Comparison of ENCODE assay signal across 10 cellular contexts in the genomic region with DNA sequence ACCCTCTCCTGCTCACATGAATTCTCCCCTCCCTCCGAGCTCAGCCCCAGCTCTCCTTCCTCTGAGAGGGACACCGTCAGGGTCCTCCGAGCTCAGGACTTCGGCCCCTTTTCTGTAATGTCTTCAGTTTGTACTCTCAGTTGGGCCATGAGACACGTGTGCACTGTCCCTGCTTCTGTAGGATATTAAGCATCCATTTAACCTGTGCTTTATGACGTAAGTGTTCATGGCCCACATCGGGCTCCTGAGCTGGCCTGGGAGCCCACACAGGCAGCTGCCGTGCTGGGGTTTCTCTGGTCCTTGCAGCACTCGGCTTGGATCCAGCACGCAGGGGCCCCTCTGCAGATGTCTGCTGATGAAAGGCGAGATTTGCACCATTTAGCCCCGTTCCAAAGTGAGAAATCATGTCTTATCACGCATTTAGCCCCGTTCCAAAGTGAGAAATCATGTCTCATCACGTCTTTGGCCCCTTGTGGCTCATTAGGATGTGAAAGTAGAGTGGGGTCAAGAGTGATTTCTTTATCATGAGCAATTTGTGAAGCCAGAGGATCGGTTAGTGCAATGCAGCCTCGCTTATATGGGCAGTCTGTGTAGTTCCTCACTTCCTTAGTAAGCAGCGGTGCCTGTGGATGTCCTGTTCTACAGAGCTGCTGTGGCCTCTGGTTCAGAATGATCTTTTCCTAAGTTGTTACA. TPM values are rescaled to one million over a fixed set of nuclear protein-coding genes. Genes with fewer than 3 reads are reported as not detected.
A peak's percentile ranks its signal among the peaks of the same experiment; 100 is the strongest.
DNase-seq lines count a peak whose midpoint lies in the region; ATAC-seq and TF ChIP-seq lines count a peak whose summit lies in the region.
"Had no signal": no experiment of that assay in that cellular context is flagged by ENCODE, and none has a peak within 500 bp of the region (broad histone marks: within the 10 kb centered on the region; RNA-seq: fewer than 3 reads in every experiment).

No MANE protein-coding gene starts in this region.

- peaks cover 10% of the 10 kb centered on the region for H3K4me1 ChIP-seq in vagina

- no peak overlapping the region for H3K4me3 ChIP-seq in vagina
- H3K4me3 ChIP-seq: smooth muscle cell had no signal

- DNase-seq in posterior vena cava (ENCODE audit: low spot score) (peak; percentile 77), DMS153 treated with DMSO at 0.1 percent for 48 hours (lab: John Stamatoyannopoulos, UW; ENCODE audit: unreplicated experiment) (no peak), vagina (ENCODE audit: extremely low spot score in 2 of 2) (no peak)
- no peak for DNase-seq in T-helper 2 cell treated with Interferon-gamma antibody and Interleukin-4, amounts not matched to agents 5 μg/mL and 100 μg/mL, for 36 hours (ENCODE audit: low spot score)
- DNase-seq: activated CD8-positive, alpha-beta T cell treated with anti-CD3 and anti-CD28 coated beads for 36 hours had no signal

- H3K27me3 ChIP-seq in vagina = no peaks in the 10 kb centered on the region

- no peak overlapping the region for H3K27ac ChIP-seq in vagina

- H3K36me3 Mint-ChIP-seq in T-helper 2 cell treated with Interferon-gamma antibody and Interleukin-4, amounts not matched to agents 5 μg/mL and 100 μg/mL, for 36 hours (ENCODE audit: low read depth) = peaks cover 2% of the 10 kb centered on the region

- no peak overlapping the region for H3K4me3 Mint-ChIP-seq in T-helper 2 cell treated with Interferon-gamma antibody and Interleukin-4, amounts not matched to agents 5 μg/mL and 100 μg/mL, for 36 hours
- H3K4me3 Mint-ChIP-seq: activated CD8-positive, alpha-beta T cell treated with anti-CD3 and anti-CD28 coated beads for 36 hours had no signal

- H3K27ac Mint-ChIP-seq in T-helper 2 cell treated with Interferon-gamma antibody and Interleukin-4, amounts not matched to agents 5 μg/mL and 100 μg/mL, for 36 hours = no peak overlapping the region
- H3K27ac Mint-ChIP-seq: activated CD8-positive, alpha-beta T cell treated with anti-CD3 and anti-CD28 coated beads for 36 hours had no signal

- no peaks in the 10 kb centered on the region for H3K9me3 ChIP-seq in vagina

- no peak for TF ChIP-seq POLR2A in vagina (IDR thresholded peaks at IDR 0.05)

- peak; percentile 33 for ATAC-seq in GM18517 (IDR thresholded peaks at IDR 0.05; ENCODE audit: unreplicated experiment)
- peak; percentile 22 for ATAC-seq in GM21528 (IDR thresholded peaks at IDR 0.05; ENCODE audit: low FRiP score, unreplicated experiment)
- peak; percentile 30 for ATAC-seq in HG03442 (IDR thresholded peaks at IDR 0.05; ENCODE audit: unreplicated experiment)
- ATAC-seq: activated CD8-positive, alpha-beta T cell treated with anti-CD3 and anti-CD28 coated beads for 36 hours; SK-N-SH treated with all-trans-retinoic acid at 6 μM for 48 hours had no signal

- intact Hi-C loops in posterior vena cava (cut with DNase I) = no loop called here
- intact Hi-C loops in vagina (cut with DNase I) = no loop called here

- H3K36me3 ChIP-seq in vagina = no peaks in the 10 kb centered on the region

- peaks cover 36% of the 10 kb centered on the region for H3K4me1 Mint-ChIP-seq in T-helper 2 cell treated with Interferon-gamma antibody and Interleukin-4, amounts not matched to agents 5 μg/mL and 100 μg/mL, for 36 hours (ENCODE audit: low read depth)

- no peaks in the 10 kb centered on the region for H3K9me3 Mint-ChIP-seq in T-helper 2 cell treated with Interferon-gamma antibody and Interleukin-4, amounts not matched to agents 5 μg/mL and 100 μg/mL, for 36 hours
- H3K9me3 Mint-ChIP-seq: activated CD8-positive, alpha-beta T cell treated with anti-CD3 and anti-CD28 coated beads for 36 hours had no signal

- TF ChIP-seq CTCF in vagina (IDR thresholded peaks at IDR 0.05) = no peak

- H3K27me3 Mint-ChIP-seq in T-helper 2 cell treated with Interferon-gamma antibody and Interleukin-4, amounts not matched to agents 5 μg/mL and 100 μg/mL, for 36 hours (ENCODE audit: low read depth) = no peaks in the 10 kb centered on the region
- H3K27me3 Mint-ChIP-seq: activated CD8-positive, alpha-beta T cell treated with anti-CD3 and anti-CD28 coated beads for 36 hours had no signal

RNA-seq across cellular contexts. Expression of gene DUSP22, which starts 25.3 kb away (rescaled TPM):
- total RNA-seq in posterior vena cava (10 to 100 TPM; 45.7 to 51.8 TPM), vagina (57.5 TPM)
